Comparison of ENCODE assay signal across 17 cellular contexts in genomic region chr11:70527046-70527395, GRCh38.
DNase-seq lines count a peak whose midpoint lies in the region; ATAC-seq, FAIRE-seq and TF ChIP-seq lines count a peak whose summit lies in the region.
"Had no signal": no experiment of that assay in that cellular context is flagged by ENCODE, and none has a peak within 500 bp of the region (broad histone marks: within the 10 kb centered on the region; RNA-seq: fewer than 3 reads in every experiment).

No MANE protein-coding gene starts in this region.

- TF ChIP-seq CTCF in cardiac muscle cell (IDR thresholded peaks at IDR 0.05; ENCODE audit: low read depth, low read length) (no peak), astrocyte (IDR thresholded peaks at IDR 0.05; ENCODE audit: insufficient read depth, low read depth, low read length) (no peak), upper lobe of right lung (IDR thresholded peaks at IDR 0.05) (no peak)

- H3K9ac ChIP-seq in astrocyte (ENCODE audit: low read length): no peak overlapping the region
- no peak overlapping the region for H3K9ac ChIP-seq in mesendoderm (ENCODE audit: low read length)
- H3K9ac ChIP-seq in Karpas-422 (ENCODE audit: low read length): no peak overlapping the region
- H3K9ac ChIP-seq: BLaER1 had no signal

- H4K20me1 ChIP-seq in astrocyte (ENCODE audit: insufficient read depth, low read length) (no peaks in the 10 kb centered on the region), Karpas-422 (ENCODE audit: insufficient read depth, low read depth, low read length) (peaks cover 3% of the 10 kb centered on the region; the same call in 1 of the 2 replicates)
- H4K20me1 ChIP-seq: BLaER1 had no signal

- H3K4me1 ChIP-seq in cardiac muscle cell (ENCODE audit: low read depth): peaks cover 4% of the 10 kb centered on the region
- peaks cover 16% of the 10 kb centered on the region for H3K4me1 ChIP-seq in astrocyte (ENCODE audit: insufficient read depth, low read length)
- H3K4me1 ChIP-seq in mesendoderm (ENCODE audit: control insufficient read depth, low read depth, low read length): peaks cover 11% of the 10 kb centered on the region
- H3K4me1 ChIP-seq in upper lobe of right lung: no peaks in the 10 kb centered on the region
- H3K4me1 ChIP-seq in Karpas-422 (ENCODE audit: low read length): peaks cover 9% of the 10 kb centered on the region
- H3K4me1 ChIP-seq: Peyer's patch had no signal

- no peaks in the 10 kb centered on the region for H3K27me3 ChIP-seq in cardiac muscle cell
- peaks cover 9% of the 10 kb centered on the region for H3K27me3 ChIP-seq in astrocyte (ENCODE audit: insufficient read depth, low read length)
- no peaks in the 10 kb centered on the region for H3K27me3 ChIP-seq in mesendoderm (ENCODE audit: insufficient read depth, low read length, poor library complexity)
- H3K27me3 ChIP-seq in upper lobe of right lung: no peaks in the 10 kb centered on the region
- no peaks in the 10 kb centered on the region for H3K27me3 ChIP-seq in Karpas-422 (ENCODE audit: low read length)
- H3K27me3 ChIP-seq: BLaER1, Peyer's patch had no signal

- H3K56ac ChIP-seq in mesendoderm (ENCODE audit: low read length): peak overlapping the region; percentile 32

- no peak overlapping the region for H2BK5ac ChIP-seq in mesendoderm (ENCODE audit: low read length)

- H3K4me3 ChIP-seq in cardiac muscle cell: no peak overlapping the region
- no peak overlapping the region for H3K4me3 ChIP-seq in astrocyte (ENCODE audit: insufficient read depth, low read depth, low read length)
- no peak overlapping the region for H3K4me3 ChIP-seq in mesendoderm (ENCODE audit: low read length)
- H3K4me3 ChIP-seq in upper lobe of right lung: no peak overlapping the region
- H3K4me3 ChIP-seq in Karpas-422 (ENCODE audit: low read length): no peak overlapping the region
- H3K4me3 ChIP-seq: BLaER1, Peyer's patch had no signal

- H2AK5ac ChIP-seq in mesendoderm (ENCODE audit: low read length): no peak overlapping the region

- H2AFZ ChIP-seq in astrocyte (ENCODE audit: low read depth, low read length) (no peak overlapping the region), Karpas-422 (ENCODE audit: low read length) (no peak overlapping the region)

- H3K27ac ChIP-seq in cardiac muscle cell (peak overlapping the region; percentile 32), astrocyte (ENCODE audit: low read depth, low read length) (no peak overlapping the region), mesendoderm (ENCODE audit: low read depth, low read length) (no peak overlapping the region), upper lobe of right lung (no peak overlapping the region), Karpas-422 (ENCODE audit: low read length) (no peak overlapping the region)
- H3K27ac ChIP-seq: BLaER1, Peyer's patch had no signal

- DNase-seq in cardiac muscle cell (ENCODE audit: low read depth in 1 of 2, low spot score in 1 of 2): peak in 1 of 2 donors; percentile 56
- DNase-seq in left cardiac atrium: no peak
- DNase-seq in astrocyte (ENCODE audit: low read depth): no peak
- no peak for DNase-seq in mesendoderm
- DNase-seq in upper lobe of right lung: peak; percentile 63
- DNase-seq in Karpas-422: no peak
- DNase-seq in mesenteric fat pad (ENCODE audit: low spot score): no peak
- DNase-seq: CD8-positive, alpha-beta T cell; H7; KBM-7; NCI-H1048; NCI-H1436 treated with DMSO at 0.1 percent for 48 hours; NCI-H2029 treated with DMSO at 0.1 percent for 48 hours; SHP77 treated with DMSO at 0.1 percent for 48 hours had no signal

- H3K4me3 Mint-ChIP-seq in astrocyte (ENCODE audit: unreplicated experiment): no peak overlapping the region
- H3K4me3 Mint-ChIP-seq: CD8-positive, alpha-beta T cell had no signal

- no peak overlapping the region for H3K4ac ChIP-seq in mesendoderm (ENCODE audit: low read depth, low read length)

- peaks cover 2% of the 10 kb centered on the region for H3K9me3 Mint-ChIP-seq in astrocyte (ENCODE audit: unreplicated experiment)
- H3K9me3 Mint-ChIP-seq: CD8-positive, alpha-beta T cell had no signal

- no peak overlapping the region for H4K8ac ChIP-seq in mesendoderm (ENCODE audit: low read depth, low read length)

- H3K18ac ChIP-seq in mesendoderm (ENCODE audit: low read length): no peak overlapping the region

- no peak overlapping the region for H2BK15ac ChIP-seq in mesendoderm (replicated peaks; ENCODE audit: low read depth)

- H3K9me3 ChIP-seq in cardiac muscle cell (ENCODE audit: low read depth) (no peaks in the 10 kb centered on the region), astrocyte (ENCODE audit: insufficient read depth, low read depth, low read length) (no peaks in the 10 kb centered on the region), upper lobe of right lung (no peaks in the 10 kb centered on the region), Karpas-422 (ENCODE audit: low read length) (no peaks in the 10 kb centered on the region)
- H3K9me3 ChIP-seq: BLaER1, Peyer's patch had no signal

- H3K36me3 Mint-ChIP-seq in astrocyte (ENCODE audit: low read depth, unreplicated experiment): no peaks in the 10 kb centered on the region
- H3K36me3 Mint-ChIP-seq: CD8-positive, alpha-beta T cell had no signal

- H3K79me1 ChIP-seq in mesendoderm (ENCODE audit: low read length): no peaks in the 10 kb centered on the region

- intact Hi-C loops in left cardiac atrium (cut with DNase I) (no loop called here), upper lobe of right lung (cut with DNase I) (no loop called here)

- H3K23ac ChIP-seq in mesendoderm (ENCODE audit: low read length): no peak overlapping the region

- no peak overlapping the region for H4K5ac ChIP-seq in mesendoderm (ENCODE audit: low read length)

- no peak for FAIRE-seq in astrocyte (lab: Jason Lieb, UNC)

- H3K9me2 ChIP-seq in Karpas-422 (replicated peaks; ENCODE audit: insufficient read depth, low read length): no peaks in the 10 kb centered on the region

- ATAC-seq in left cardiac atrium: no peak
- ATAC-seq in upper lobe of right lung: peak; percentile 3
- no peak for ATAC-seq in HG02623 (IDR thresholded peaks at IDR 0.05; ENCODE audit: unreplicated experiment)
- ATAC-seq: CD8-positive, alpha-beta T cell had no signal

- peaks cover 1% of the 10 kb centered on the region for H3K27me3 Mint-ChIP-seq in astrocyte (ENCODE audit: low read depth, unreplicated experiment)

- H3K4me2 ChIP-seq in astrocyte (ENCODE audit: low read length) (no peak overlapping the region), mesendoderm (ENCODE audit: low read length) (no peak overlapping the region), Karpas-422 (ENCODE audit: low read depth, low read length, poor library complexity, severe bottlenecking) (no peak overlapping the region)
- H3K4me2 ChIP-seq: BLaER1 had no signal

- H3K4me1 Mint-ChIP-seq in astrocyte (ENCODE audit: low read depth, unreplicated experiment): peaks cover 32% of the 10 kb centered on the region

- H3K27ac Mint-ChIP-seq in astrocyte (ENCODE audit: unreplicated experiment): peak overlapping the region; percentile 62
- H3K27ac Mint-ChIP-seq: CD8-positive, alpha-beta T cell had no signal

- no CpG with 5 or more reads among the region's 7 CpGs for WGBS in mesendoderm (ENCODE audit: extremely low coverage, insufficient coverage, low lambda C conversion rate)

- no peak overlapping the region for H2BK120ac ChIP-seq in mesendoderm (ENCODE audit: low read depth, low read length)

- no peaks in the 10 kb centered on the region for H3K36me3 ChIP-seq in cardiac muscle cell
- no peaks in the 10 kb centered on the region for H3K36me3 ChIP-seq in astrocyte (ENCODE audit: insufficient read depth, low read length)
- no peaks in the 10 kb centered on the region for H3K36me3 ChIP-seq in mesendoderm (ENCODE audit: control insufficient read depth, insufficient read depth, low read length)
- H3K36me3 ChIP-seq in upper lobe of right lung: no peaks in the 10 kb centered on the region
- H3K36me3 ChIP-seq in Karpas-422 (ENCODE audit: insufficient read depth, low read length): no peaks in the 10 kb centered on the region
- H3K36me3 ChIP-seq: BLaER1, Peyer's patch had no signal

- H3K79me2 ChIP-seq in astrocyte (ENCODE audit: insufficient read depth, low read length) (no peaks in the 10 kb centered on the region), mesendoderm (ENCODE audit: control insufficient read depth, insufficient read depth, low read length) (no peaks in the 10 kb centered on the region), Karpas-422 (ENCODE audit: low read length) (no peaks in the 10 kb centered on the region)
